8 cellular contexts compared by ENCODE assay signal in genomic region chr5:1593785-1594335, GRCh38.
DNase-seq lines count a peak whose midpoint lies in the region; ATAC-seq and TF ChIP-seq lines count a peak whose summit lies in the region.
"Not testable (repeated sequence)": the region's sequence is repeated elsewhere in the genome, so short reads cannot be mapped to it uniquely, and the experiment has no call there.

No MANE protein-coding gene starts in this region.

- H3K36me3 ChIP-seq in breast epithelium; cardiac muscle cell; muscle layer of colon (ENCODE audit: insufficient read depth, low read length): not testable (repeated sequence)

- POLR2A ChIA-PET in CD4-positive, alpha-beta T cell (lab: Charles Lee) = interaction anchor here (0.6 to 1.2 kb wide), 3 partner anchors 51 to 208 kb away, joined by 3 to 6 read pairs (median 5); no protein-coding TSS in a partner anchor

- TF ChIP-seq CTCF in CD4-positive, alpha-beta T cell (IDR thresholded peaks at IDR 0.05); breast epithelium (IDR thresholded peaks at IDR 0.05); cardiac muscle cell (IDR thresholded peaks at IDR 0.05; ENCODE audit: low read depth, low read length): not testable (repeated sequence)

- H3K4me1 Mint-ChIP-seq in CD4-positive, alpha-beta T cell (ENCODE audit: low read depth) = not testable (repeated sequence)
- peaks cover 17% of the 10 kb centered on the region for H3K4me1 Mint-ChIP-seq in stimulated activated memory B cell treated with anti-CD40 and anti-IgM and Interleukin-4, amounts not matched to agents 10 μg/mL and 1 μg/mL and 100 μg/mL, for 72 hours

- H3K9ac ChIP-seq in muscle layer of colon (ENCODE audit: low read length) = not testable (repeated sequence)

- H3K36me3 Mint-ChIP-seq in CD4-positive, alpha-beta T cell (ENCODE audit: low read depth) = peaks cover 16% of the 10 kb centered on the region
- not testable (repeated sequence) for H3K36me3 Mint-ChIP-seq in stimulated activated memory B cell treated with anti-CD40 and anti-IgM and Interleukin-4, amounts not matched to agents 10 μg/mL and 1 μg/mL and 100 μg/mL, for 72 hours

- not testable (repeated sequence) for H3K9me3 ChIP-seq in CD4-positive, alpha-beta T cell (ENCODE audit: control insufficient read depth, low read length); breast epithelium; cardiac muscle cell (ENCODE audit: low read depth); muscle layer of colon (ENCODE audit: low read length)

- H3K27me3 ChIP-seq in CD4-positive, alpha-beta T cell (ENCODE audit: control insufficient read depth, insufficient read depth, low read length); breast epithelium; cardiac muscle cell; muscle layer of colon (ENCODE audit: control insufficient read depth in 1 of 2, insufficient read depth in 2 of 2, low read length in 2 of 2): not testable (repeated sequence)

- intact Hi-C loops in CD4-positive, alpha-beta T cell (cut with DNase I, micrococcal nuclease); breast epithelium (cut with DNase I; ENCODE audit: low total_unique reads): not testable (repeated sequence)

- not testable (repeated sequence) for DNase-seq in CD4-positive, alpha-beta T cell; breast epithelium (ENCODE audit: low spot score in 2 of 2)
- peak in 1 of 2 donors; percentile 35 for DNase-seq in cardiac muscle cell (ENCODE audit: low read depth in 1 of 2, low spot score in 1 of 2)

- not testable (repeated sequence) for H3K27me3 Mint-ChIP-seq in CD4-positive, alpha-beta T cell; stimulated activated memory B cell treated with anti-CD40 and anti-IgM and Interleukin-4, amounts not matched to agents 10 μg/mL and 1 μg/mL and 100 μg/mL, for 72 hours

- H3K9me3 Mint-ChIP-seq in CD4-positive, alpha-beta T cell; stimulated activated memory B cell treated with anti-CD40 and anti-IgM and Interleukin-4, amounts not matched to agents 10 μg/mL and 1 μg/mL and 100 μg/mL, for 72 hours: not testable (repeated sequence)

- not testable (repeated sequence) for H3K4me1 ChIP-seq in breast epithelium; cardiac muscle cell (ENCODE audit: low read depth); muscle layer of colon (ENCODE audit: insufficient read depth, low read length)

- H3K27ac ChIP-seq in CD4-positive, alpha-beta T cell (ENCODE audit: low read depth, low read length); cardiac muscle cell; muscle layer of colon (ENCODE audit: low read depth, low read length): not testable (repeated sequence)
- H3K27ac ChIP-seq in breast epithelium = peak overlapping the region; percentile 66 to 87

- CTCF ChIA-PET in CD4-positive, alpha-beta T cell (lab: Charles Lee) = interaction anchor here (0.7 to 1.1 kb wide), 3 partner anchors 51 to 998 kb away, joined by 3 to 4 read pairs (median 4); no protein-coding TSS in a partner anchor

- H3K27ac Mint-ChIP-seq in CD4-positive, alpha-beta T cell = peak overlapping the region; percentile 24
- H3K27ac Mint-ChIP-seq in stimulated activated memory B cell treated with anti-CD40 and anti-IgM and Interleukin-4, amounts not matched to agents 10 μg/mL and 1 μg/mL and 100 μg/mL, for 72 hours = peak overlapping the region; percentile 85

- not testable (repeated sequence) for ATAC-seq in CD4-positive, alpha-beta T cell (ENCODE audit: poor library complexity); stimulated activated memory B cell treated with anti-CD40 and anti-IgM and Interleukin-4, amounts not matched to agents 10 μg/mL and 1 μg/mL and 100 μg/mL, for 72 hours
- ATAC-seq in GM21447 (IDR thresholded peaks at IDR 0.05; ENCODE audit: unreplicated experiment) = peak; percentile 13
- ATAC-seq in HG03175 (IDR thresholded peaks at IDR 0.05; ENCODE audit: unreplicated experiment) = peak; percentile 9
- peak; percentile 34 for ATAC-seq in SK-N-SH treated with all-trans-retinoic acid at 6 μM for 48 hours

- not testable (repeated sequence) for TF ChIP-seq POLR2A in breast epithelium (IDR thresholded peaks at IDR 0.05)

- peak overlapping the region; percentile 76 for H3K4me3 Mint-ChIP-seq in CD4-positive, alpha-beta T cell
- peak overlapping the region; percentile 83 for H3K4me3 Mint-ChIP-seq in stimulated activated memory B cell treated with anti-CD40 and anti-IgM and Interleukin-4, amounts not matched to agents 10 μg/mL and 1 μg/mL and 100 μg/mL, for 72 hours

- H3K4me3 ChIP-seq in breast epithelium (peak overlapping the region; percentile 41 to 87 (median 54)), cardiac muscle cell (peak overlapping the region; percentile 70), muscle layer of colon (ENCODE audit: low read depth in 1 of 2, low read length in 2 of 2) (peak overlapping the region; percentile 64 to 85)
